In the genomic region with DNA sequence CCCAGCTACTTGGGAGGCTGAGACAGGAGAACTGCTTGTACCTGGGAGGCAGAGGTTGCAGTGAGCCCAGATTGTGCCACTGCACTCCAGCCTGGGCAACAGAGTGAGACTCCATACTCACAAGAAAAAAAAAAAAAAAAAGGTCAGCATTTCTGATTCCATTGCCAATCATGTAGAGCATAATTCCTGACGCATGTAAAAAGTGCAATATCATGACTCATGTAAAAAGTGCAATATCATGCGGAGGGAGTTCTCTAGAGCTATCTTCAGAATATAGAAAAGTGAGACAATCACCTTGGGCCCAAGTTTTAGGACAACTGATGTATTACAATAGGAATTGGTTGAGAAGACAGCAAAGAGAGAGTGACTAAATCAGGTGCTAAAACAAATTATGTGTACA, we compare ENCODE assay signal across 31 cellular contexts.
"Had no signal": no experiment of that assay in that cellular context is flagged by ENCODE, and none has a peak within 500 bp of the region (broad histone marks: within the 10 kb centered on the region; RNA-seq: fewer than 3 reads in every experiment).

No MANE protein-coding gene starts in this region.

- H3K9me3 ChIP-seq: Peyer's patch, SJSA1, SK-N-SH had no signal

- H3K9me2 ChIP-seq: SK-N-SH had no signal

- H3K9me3 Mint-ChIP-seq: activated naive CD4-positive, alpha-beta T cell treated with anti-CD3 and anti-CD28 coated beads, Interleukin-2, amount 10 ng/mL, durations not matched to agents 7 days and 5 days; activated naive CD8-positive, alpha-beta T cell treated with anti-CD3 and anti-CD28 coated beads, Interleukin-2, amount 50 U/mL, for 24 hours; T-helper 1 cell treated with Interleukin-12 subunit alpha and Interleukin-12 subunit beta and Interleukin-4 antibody, amounts not matched to agents 30 μg/mL and 1 μg/mL, for 36 hours; T-helper 2 cell treated with Interferon-gamma antibody and Interleukin-4, amounts not matched to agents 5 μg/mL and 100 μg/mL, for 36 hours had no signal

- H3K36me3 ChIP-seq: brain microvascular endothelial cell, Peyer's patch had no signal

- H3K27me3 ChIP-seq: brain microvascular endothelial cell, Peyer's patch, SJSA1 had no signal

- H3K36me3 Mint-ChIP-seq: activated naive CD4-positive, alpha-beta T cell treated with anti-CD3 and anti-CD28 coated beads, Interleukin-2, amount 10 ng/mL, durations not matched to agents 7 days and 5 days; activated naive CD8-positive, alpha-beta T cell had no signal

- H3K4me2 ChIP-seq: KMS-11, SK-N-SH had no signal

- H3K4me3 ChIP-seq: Peyer's patch, SJSA1 had no signal

- ATAC-seq: activated CD4-positive, alpha-beta T cell treated with anti-CD3 and anti-CD28 coated beads for 36 hours; activated CD4-positive, CD25-positive, alpha-beta regulatory T cell treated with anti-CD3 and anti-CD28 coated beads, Interleukin-2, amount 50 U/mL, for 24 hours; activated CD8-positive, alpha-beta T cell treated with anti-CD3 and anti-CD28 coated beads, Interleukin-2, amount 10 ng/mL, durations not matched to agents 7 days and 5 days; activated naive CD8-positive, alpha-beta T cell treated with anti-CD3 and anti-CD28 coated beads, Interleukin-2, amount 50 U/mL, for 24 hours; activated T-cell treated with anti-CD3 and anti-CD28 coated beads, Interleukin-2, amount 50 U/mL, for 4 hours; PC-3 had no signal

- H3K4me1 Mint-ChIP-seq: activated CD4-positive, alpha-beta T cell treated with anti-CD3 and anti-CD28 coated beads for 36 hours; activated CD4-positive, alpha-beta T cell treated with anti-CD3 and anti-CD28 coated beads, Interleukin-2, amount 10 ng/mL, durations not matched to agents 7 days and 5 days; activated naive CD4-positive, alpha-beta T cell treated with anti-CD3 and anti-CD28 coated beads, Interleukin-2, amount 10 ng/mL, durations not matched to agents 7 days and 5 days; activated naive CD8-positive, alpha-beta T cell treated with anti-CD3 and anti-CD28 coated beads, Interleukin-2, amount 50 U/mL, for 24 hours had no signal

- H3K27ac Mint-ChIP-seq: activated CD4-positive, alpha-beta T cell treated with anti-CD3 and anti-CD28 coated beads for 36 hours; activated CD4-positive, alpha-beta T cell treated with anti-CD3 and anti-CD28 coated beads, Interleukin-2, amount 10 ng/mL, durations not matched to agents 7 days and 5 days; activated CD8-positive, alpha-beta T cell treated with anti-CD3 and anti-CD28 coated beads, Interleukin-2, amount 10 ng/mL, durations not matched to agents 7 days and 5 days; activated naive CD4-positive, alpha-beta T cell treated with anti-CD3 and anti-CD28 coated beads, Interleukin-2, amount 10 ng/mL, durations not matched to agents 7 days and 5 days; activated naive CD8-positive, alpha-beta T cell; activated naive CD8-positive, alpha-beta T cell treated with anti-CD3 and anti-CD28 coated beads, Interleukin-2, amount 50 U/mL, for 24 hours; T-helper 1 cell treated with Interleukin-12 subunit alpha and Interleukin-12 subunit beta and Interleukin-4 antibody, amounts not matched to agents 30 μg/mL and 1 μg/mL, for 36 hours; T-helper 2 cell treated with Interferon-gamma antibody and Interleukin-4, amounts not matched to agents 5 μg/mL and 100 μg/mL, for 36 hours had no signal

- H3K9ac ChIP-seq: KMS-11, SK-N-SH had no signal

- FAIRE-seq: TTC549 had no signal

- H3K27ac ChIP-seq: brain microvascular endothelial cell, KMS-11, Peyer's patch, SJSA1 had no signal

- H3K4me3 Mint-ChIP-seq: activated CD4-positive, alpha-beta T cell treated with anti-CD3 and anti-CD28 coated beads for 36 hours; activated CD4-positive, alpha-beta T cell treated with anti-CD3 and anti-CD28 coated beads, Interleukin-2, amount 10 ng/mL, durations not matched to agents 7 days and 5 days; activated CD8-positive, alpha-beta T cell treated with anti-CD3 and anti-CD28 coated beads, Interleukin-2, amount 10 ng/mL, durations not matched to agents 7 days and 5 days; activated naive CD4-positive, alpha-beta T cell treated with anti-CD3 and anti-CD28 coated beads, Interleukin-2, amount 10 ng/mL, durations not matched to agents 7 days and 5 days; activated naive CD8-positive, alpha-beta T cell; activated naive CD8-positive, alpha-beta T cell treated with anti-CD3 and anti-CD28 coated beads, Interleukin-2, amount 50 U/mL, for 24 hours; activated T-cell treated with anti-CD3 and anti-CD28 coated beads, Interleukin-2, amount 50 U/mL, for 4 hours; T-helper 1 cell treated with Interleukin-12 subunit alpha and Interleukin-12 subunit beta and Interleukin-4 antibody, amounts not matched to agents 30 μg/mL and 1 μg/mL, for 36 hours; T-helper 2 cell treated with Interferon-gamma antibody and Interleukin-4, amounts not matched to agents 5 μg/mL and 100 μg/mL, for 36 hours had no signal

- H3K27me3 Mint-ChIP-seq: activated CD4-positive, alpha-beta T cell treated with anti-CD3 and anti-CD28 coated beads for 36 hours; activated CD4-positive, alpha-beta T cell treated with anti-CD3 and anti-CD28 coated beads, Interleukin-2, amount 10 ng/mL, durations not matched to agents 7 days and 5 days; activated naive CD4-positive, alpha-beta T cell treated with anti-CD3 and anti-CD28 coated beads, Interleukin-2, amount 10 ng/mL, durations not matched to agents 7 days and 5 days; activated naive CD8-positive, alpha-beta T cell; activated naive CD8-positive, alpha-beta T cell treated with anti-CD3 and anti-CD28 coated beads, Interleukin-2, amount 50 U/mL, for 24 hours had no signal

- DNase-seq: activated CD4-positive, alpha-beta T cell treated with anti-CD3 and anti-CD28 coated beads for 36 hours; activated CD4-positive, alpha-beta T cell treated with anti-CD3 and anti-CD28 coated beads, Interleukin-2, amount 10 ng/mL, durations not matched to agents 7 days and 5 days; activated CD4-positive, alpha-beta T cell treated with anti-CD3 and anti-CD28 coated beads, Interleukin-2, amount 50 U/mL, for 48 hours; activated CD8-positive, alpha-beta T cell treated with anti-CD3 and anti-CD28 coated beads, Interleukin-2, amount 10 ng/mL, durations not matched to agents 7 days and 5 days; activated effector memory CD4-positive, alpha-beta T cell treated with Interleukin-2 at 50 U/mL for 16 hours; activated naive CD4-positive, alpha-beta T cell treated with anti-CD3 and anti-CD28 coated beads, Interleukin-2, amount 10 ng/mL, durations not matched to agents 7 days and 5 days; activated naive CD8-positive, alpha-beta T cell treated with anti-CD3 and anti-CD28 coated beads, Interleukin-2, amount 50 U/mL, for 24 hours; activated T-cell treated with anti-CD3 and anti-CD28 coated beads, Interleukin-2, amount 50 U/mL, for 4 hours; anterior cingulate cortex; brain microvascular endothelial cell; NCI-H1092 treated with DMSO at 0.1 percent for 48 hours; NCI-H1417; NCI-H146; NCI-H187; NCI-H2029 treated with DMSO at 0.1 percent for 48 hours; NCI-H226; NCI-H446 treated with DMSO at 0.1 percent for 48 hours; NCI-H524; NK-92 treated with Interleukin-12 subunit alpha and Interleukin-12 subunit beta, amount 100 ng/mL, for 24 hours; PC-3; Peyer's patch; RPMI8226; SHP77 treated with DMSO at 0.1 percent for 48 hours; SK-N-SH had no signal

- H3K4me1 ChIP-seq: Peyer's patch had no signal
